ENCODE assay signal across 16 cellular contexts in the genomic region with DNA sequence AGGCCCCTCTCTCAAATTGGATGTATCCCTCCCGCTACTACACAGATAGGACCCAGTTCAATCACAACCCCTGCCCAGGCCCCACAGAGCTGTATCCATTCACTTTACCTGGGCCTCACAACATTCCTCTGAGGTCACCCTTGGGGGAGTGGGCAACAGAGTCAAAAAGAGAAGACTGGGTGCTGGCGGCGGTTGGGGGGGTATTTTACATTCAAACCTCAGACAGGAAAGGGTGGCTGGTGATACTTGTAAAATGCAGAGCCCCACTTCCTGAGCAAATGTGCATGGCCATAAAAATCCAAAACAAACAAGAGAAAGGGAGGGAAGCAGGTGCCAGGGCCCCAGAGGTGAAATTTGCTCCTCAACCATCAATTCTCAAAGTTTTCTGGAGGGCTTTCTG. TPM values are rescaled to one million over a fixed set of nuclear protein-coding genes. Genes with fewer than 3 reads are reported as not detected.
DNase-seq lines count a peak whose midpoint lies in the region; ATAC-seq, FAIRE-seq and TF ChIP-seq lines count a peak whose summit lies in the region.
"Had no signal": no experiment of that assay in that cellular context is flagged by ENCODE, and none has a peak within 500 bp of the region (broad histone marks: within the 10 kb centered on the region; RNA-seq: fewer than 3 reads in every experiment).

No MANE protein-coding gene starts in this region.

- H2BK120ac ChIP-seq in mesenchymal stem cell (ENCODE audit: low read depth, low read length): no peak overlapping the region

- ATAC-seq in GM21381 (IDR thresholded peaks at IDR 0.05; ENCODE audit: unreplicated experiment): no peak
- ATAC-seq: PC-3 had no signal

- no peak for FAIRE-seq in GM12891 (lab: Jason Lieb, UNC)

- no peak overlapping the region for H3K4me2 ChIP-seq in mesenchymal stem cell (ENCODE audit: low read length, poor library complexity, severe bottlenecking)

- no peak for DNase-seq in T-helper 1 cell
- DNase-seq in Jurkat, Clone E6-1 (ENCODE audit: low read depth, low spot score): peak; percentile 46
- DNase-seq in colonic mucosa: peak; percentile 47
- DNase-seq in GM12891 (ENCODE audit: insufficient read length, low spot score): no peak
- no peak for DNase-seq in mesenchymal stem cell
- DNase-seq: AML-193; CD4-positive, alpha-beta T cell; Kasumi-1; NCI-H187 treated with DMSO at 0.1 percent for 48 hours; NCI-H2171 treated with DMSO at 0.1 percent for 48 hours; PC-3 had no signal

- no peak overlapping the region for H4K91ac ChIP-seq in mesenchymal stem cell (ENCODE audit: low read length)

- H3K36me3 Mint-ChIP-seq in T-helper 1 cell treated with Interleukin-12 subunit alpha and Interleukin-12 subunit beta and Interleukin-4 antibody, amounts not matched to agents 30 μg/mL and 1 μg/mL, for 36 hours (ENCODE audit: low read depth): no peaks in the 10 kb centered on the region

- no peak for TF ChIP-seq POLR2A in GM12891 (IDR thresholded peaks at IDR 0.05; ENCODE audit: low read depth, low read length)

- no peak for TF ChIP-seq CTCF in colonic mucosa (IDR thresholded peaks at IDR 0.05)

- H3K18ac ChIP-seq in mesenchymal stem cell (ENCODE audit: low read depth in 1 of 2, low read length in 2 of 2): no peak overlapping the region

- H3K4me3 Mint-ChIP-seq in T-helper 1 cell treated with Interleukin-12 subunit alpha and Interleukin-12 subunit beta and Interleukin-4 antibody, amounts not matched to agents 30 μg/mL and 1 μg/mL, for 36 hours: peak overlapping the region; percentile 48
- H3K4me3 Mint-ChIP-seq: CD4-positive, alpha-beta T cell had no signal

- H3K79me1 ChIP-seq in mesenchymal stem cell (replicated peaks; ENCODE audit: low read length, poor library complexity, severe bottlenecking): no peaks in the 10 kb centered on the region

- no peak overlapping the region for H2AFZ ChIP-seq in mesenchymal stem cell (ENCODE audit: low read depth, low read length)

- H3K36me3 ChIP-seq in colonic mucosa (no peaks in the 10 kb centered on the region), mesenchymal stem cell (ENCODE audit: control insufficient read depth in 1 of 2, insufficient read depth in 2 of 2, low read depth in 1 of 2, low read length in 2 of 2) (no peaks in the 10 kb centered on the region)
- H3K36me3 ChIP-seq: HAP-1 had no signal

- H4K8ac ChIP-seq in mesenchymal stem cell (ENCODE audit: low read length): no peak overlapping the region

- peaks cover 34% of the 10 kb centered on the region for H3K27me3 Mint-ChIP-seq in T-helper 1 cell treated with Interleukin-12 subunit alpha and Interleukin-12 subunit beta and Interleukin-4 antibody, amounts not matched to agents 30 μg/mL and 1 μg/mL, for 36 hours (ENCODE audit: low read depth)

- H3K9me3 ChIP-seq in colonic mucosa (no peaks in the 10 kb centered on the region), mesenchymal stem cell (ENCODE audit: control insufficient read depth, low read length) (no peaks in the 10 kb centered on the region)
- H3K9me3 ChIP-seq: HAP-1 had no signal

- H3K27ac Mint-ChIP-seq in T-helper 1 cell treated with Interleukin-12 subunit alpha and Interleukin-12 subunit beta and Interleukin-4 antibody, amounts not matched to agents 30 μg/mL and 1 μg/mL, for 36 hours: peak overlapping the region; percentile 39
- H3K27ac Mint-ChIP-seq: CD4-positive, alpha-beta T cell had no signal

- no peak overlapping the region for H3K14ac ChIP-seq in mesenchymal stem cell (ENCODE audit: low read length in 2 of 2)

- H3K27ac ChIP-seq in colonic mucosa (no peak overlapping the region), mesenchymal stem cell (ENCODE audit: low read length, poor library complexity, severe bottlenecking) (no peak overlapping the region)
- H3K27ac ChIP-seq: SK-N-MC had no signal

- intact Hi-C loops in colonic mucosa (cut with DNase I): no loop called here

- no peak overlapping the region for H2BK12ac ChIP-seq in mesenchymal stem cell (ENCODE audit: low read length in 2 of 2)

- H2BK5ac ChIP-seq in mesenchymal stem cell (ENCODE audit: low read depth, low read length, poor library complexity, severe bottlenecking): no peak overlapping the region

- H3K9me3 Mint-ChIP-seq in T-helper 1 cell treated with Interleukin-12 subunit alpha and Interleukin-12 subunit beta and Interleukin-4 antibody, amounts not matched to agents 30 μg/mL and 1 μg/mL, for 36 hours: no peaks in the 10 kb centered on the region
- H3K9me3 Mint-ChIP-seq: CD4-positive, alpha-beta T cell had no signal

- no peak overlapping the region for H3K4me3 ChIP-seq in Jurkat, Clone E6-1 (ENCODE audit: low read length)
- H3K4me3 ChIP-seq in colonic mucosa: no peak overlapping the region
- no peak overlapping the region for H3K4me3 ChIP-seq in mesenchymal stem cell (ENCODE audit: insufficient read depth in 1 of 2, low read depth in 1 of 2, low read length in 2 of 2)
- H3K4me3 ChIP-seq: HAP-1, SK-N-MC had no signal

- no peak overlapping the region for H3K4ac ChIP-seq in mesenchymal stem cell (ENCODE audit: low read depth in 1 of 2, low read length in 2 of 2)

- H2BK15ac ChIP-seq in mesenchymal stem cell (ENCODE audit: low read depth, poor library complexity, severe bottlenecking): no peak overlapping the region

- no peak overlapping the region for H3K9ac ChIP-seq in colonic mucosa (ENCODE audit: low read depth in 2 of 2, low read length in 2 of 2)
- no peak overlapping the region for H3K9ac ChIP-seq in mesenchymal stem cell (ENCODE audit: low read length)

- no peak overlapping the region for H2AK5ac ChIP-seq in mesenchymal stem cell (ENCODE audit: low read length, severe bottlenecking)

- no peak overlapping the region for H3K23ac ChIP-seq in mesenchymal stem cell (ENCODE audit: low read length in 2 of 2)

- no peaks in the 10 kb centered on the region for H3K4me1 ChIP-seq in colonic mucosa
- peaks cover 20% of the 10 kb centered on the region for H3K4me1 ChIP-seq in mesenchymal stem cell (ENCODE audit: control insufficient read depth, insufficient read depth, low read depth, low read length)
- H3K4me1 ChIP-seq: HAP-1 had no signal

- H3K27me3 ChIP-seq in colonic mucosa: peaks cover 6% of the 10 kb centered on the region
- H3K27me3 ChIP-seq in mesenchymal stem cell (ENCODE audit: control insufficient read depth in 1 of 2, insufficient read depth in 1 of 2, low read length in 2 of 2): peaks cover 53 to 59% of the 10 kb centered on the region in 2 experiments

- H3K4me1 Mint-ChIP-seq in T-helper 1 cell treated with Interleukin-12 subunit alpha and Interleukin-12 subunit beta and Interleukin-4 antibody, amounts not matched to agents 30 μg/mL and 1 μg/mL, for 36 hours (ENCODE audit: low read depth): peaks cover 21% of the 10 kb centered on the region

- WGBS in mesenchymal stem cell: 86% methylated on average over 2 of the region's 3 CpGs

TF ChIP-seq in GM12891, 5 proteins besides CTCF, POLR2A, EP300 and RAD21:
- TF ChIP-seq POLR2AphosphoS5 (IDR thresholded peaks at IDR 0.05; ENCODE audit: low read depth, low read length) (no peak), SPI1 (IDR thresholded peaks at IDR 0.05; ENCODE audit: low read depth, low read length) (no peak), PAX5 (IDR thresholded peaks at IDR 0.05; ENCODE audit: insufficient read depth, low read length, severe bottlenecking) (no peak)

RNA-seq across cellular contexts. Expression of a gene that starts 3.5 kb away (rescaled TPM):
- polyA plus RNA-seq in Jurkat, Clone E6-1 (2012; ENCODE audit: insufficient read depth, insufficient read length): not detected
- total RNA-seq in colonic mucosa: under 1 TPM; 0.21 to 0.22 TPM
- polyA plus RNA-seq in GM12891 (2012; ENCODE audit: low read depth, missing spikeins): not detected
- polyA plus RNA-seq in mesenchymal stem cell (2013, experiment 1 of 2): 0.03 TPM
- 0.01 TPM for polyA plus RNA-seq in mesenchymal stem cell (2013, experiment 2 of 2)
- total RNA-seq: CD4-positive, alpha-beta T cell; NCI-H460; PC-3 had no signal

Comparison
In these comparisons a context has a peak if more than half of its experiments do, and no peak if none do; other contexts are left out.
1. DNase-seq: peak in Jurkat, Clone E6-1 (single experiment) and colonic mucosa (single experiment); none in T-helper 1 cell (0 of 5), GM12891 (single experiment) and mesenchymal stem cell (single experiment).